ENCODE assay signal across 8 cellular contexts in genomic region chr12:990649-991349, GRCh38. TPM values are rescaled to one million over a fixed set of nuclear protein-coding genes. Genes with fewer than 3 reads are reported as not detected.
DNase-seq lines count a peak whose midpoint lies in the region; ATAC-seq and TF ChIP-seq lines count a peak whose summit lies in the region.

Gene ERC1 (plus strand): TSS chr12:991223. CDS start chr12:1027904, 36,681 bp downstream.

- H3K4me3 Mint-ChIP-seq in activated CD4-positive, alpha-beta T cell treated with anti-CD3 and anti-CD28 coated beads, Interleukin-2, amount 10 ng/mL, durations not matched to agents 24 days and 14 days, result peak within 1 kb of the TSS; percentile 100

- DNase-seq in AG04449 (ENCODE audit: low read depth, low spot score), result peak; percentile 41
- peak; percentile 91 for DNase-seq in NCI-H446 (lab: John Stamatoyannopoulos, UW)
- peak; percentile 96 for DNase-seq in activated CD4-positive, alpha-beta T cell treated with anti-CD3 and anti-CD28 coated beads, Interleukin-2, amount 10 ng/mL, durations not matched to agents 24 days and 14 days
- DNase-seq in colonic mucosa, result peak; percentile 87
- peak; percentile 69 to 79 (median 78) for DNase-seq in stimulated activated CD4-positive, alpha-beta T cell treated with anti-CD3 and anti-CD28 coated beads, Interleukin-1b, Interleukin-23, amount 100 ng/mL, for 24 hours (ENCODE audit: low read depth in 4 of 4, low spot score in 1 of 4)

- peaks cover 4% of the 10 kb centered on the region for H3K36me3 Mint-ChIP-seq in activated CD4-positive, alpha-beta T cell treated with anti-CD3 and anti-CD28 coated beads, Interleukin-2, amount 10 ng/mL, durations not matched to agents 24 days and 14 days (ENCODE audit: low read depth)

- H3K9ac ChIP-seq in colonic mucosa (ENCODE audit: low read depth in 2 of 2, low read length in 2 of 2), result peak within 1 kb of the TSS; percentile 91 to 96

- intact Hi-C loops in activated CD4-positive, alpha-beta T cell treated with anti-CD3 and anti-CD28 coated beads, Interleukin-2, amount 10 ng/mL, durations not matched to agents 24 days and 14 days (cut with micrococcal nuclease), result loop anchor here (1.0 to 5.0 kb wide), 4 partner anchors 41 to 602 kb away; partner anchors contain the start of genes CCDC77, FBXL14 and RAD52
- intact Hi-C loops in colonic mucosa (cut with DNase I), result no loop called here

- H3K4me3 ChIP-seq in AG04449 (ENCODE audit: low read depth, low read length), result peak within 1 kb of the TSS; percentile 83
- peak within 1 kb of the TSS; percentile 78 for H3K4me3 ChIP-seq in colonic mucosa

- H3K27me3 ChIP-seq in colonic mucosa (no peaks in the 10 kb centered on the region), layer of hippocampus (ENCODE audit: control insufficient read depth, insufficient read depth, low read length) (no peaks in the 10 kb centered on the region)

- no peaks in the 10 kb centered on the region for H3K9me3 ChIP-seq in colonic mucosa

- peaks cover 2% of the 10 kb centered on the region for H3K27me3 Mint-ChIP-seq in activated CD4-positive, alpha-beta T cell treated with anti-CD3 and anti-CD28 coated beads, Interleukin-2, amount 10 ng/mL, durations not matched to agents 24 days and 14 days

- TF ChIP-seq CTCF in AG04449 (IDR thresholded peaks at IDR 0.05; ENCODE audit: insufficient read depth, low read length, missing control alignments) (peak; percentile 12), colonic mucosa (IDR thresholded peaks at IDR 0.05) (no peak)

- ATAC-seq in GM18868 (IDR thresholded peaks at IDR 0.05; ENCODE audit: unreplicated experiment) (peak; percentile 88), HG03135 (IDR thresholded peaks at IDR 0.05; ENCODE audit: unreplicated experiment) (peak; percentile 79)

- peak within 1 kb of the TSS; percentile 99 for H3K27ac Mint-ChIP-seq in activated CD4-positive, alpha-beta T cell treated with anti-CD3 and anti-CD28 coated beads, Interleukin-2, amount 10 ng/mL, durations not matched to agents 24 days and 14 days

- H3K4me1 Mint-ChIP-seq in activated CD4-positive, alpha-beta T cell treated with anti-CD3 and anti-CD28 coated beads, Interleukin-2, amount 10 ng/mL, durations not matched to agents 24 days and 14 days, result peaks cover 36% of the 10 kb centered on the region

- POLR2A ChIA-PET in AG04449 (lab: Yijun Ruan, JAX), result interaction anchor here (0.6 to 1.4 kb wide), 5 partner anchors 23 to 602 kb away, joined by 3 to 5 read pairs (median 4); partner anchors contain the start of gene RAD52

- no peaks in the 10 kb centered on the region for H3K4me1 ChIP-seq in colonic mucosa

- H3K27ac ChIP-seq in colonic mucosa, result peak within 1 kb of the TSS; percentile 91
- H3K27ac ChIP-seq in layer of hippocampus (ENCODE audit: low read depth, low read length), result peak within 1 kb of the TSS; percentile 92

- CTCF ChIA-PET in AG04449 (lab: Yijun Ruan, JAX), result interaction anchor here (0.8 to 2.8 kb wide), 7 partner anchors 9 to 175 kb away, joined by 3 to 10 read pairs (median 3); partner anchors contain the start of gene RAD52

- no peaks in the 10 kb centered on the region for H3K36me3 ChIP-seq in colonic mucosa

- no peaks in the 10 kb centered on the region for H3K9me3 Mint-ChIP-seq in activated CD4-positive, alpha-beta T cell treated with anti-CD3 and anti-CD28 coated beads, Interleukin-2, amount 10 ng/mL, durations not matched to agents 24 days and 14 days

RNA-seq across cellular contexts. Expression of gene ERC1, which starts in this region (rescaled TPM):
- 30.8 and 31.6 TPM in 2 replicates for total RNA-seq in activated CD4-positive, alpha-beta T cell treated with anti-CD3 and anti-CD28 coated beads, Interleukin-2, amount 10 ng/mL, durations not matched to agents 24 days and 14 days
- total RNA-seq in colonic mucosa, result 10 to 100 TPM; 26.9 to 41.9 TPM

Comparison
In these comparisons a context has a peak if more than half of its experiments do, and no peak if none do; other contexts are left out.
1. Peak in every context shown above with its lines: DNase-seq, ATAC-seq, H3K4me3 ChIP-seq and H3K27ac ChIP-seq.
2. DNase-seq: peak in every context shown above with its lines; median percentile 96 in activated CD4-positive, alpha-beta T cell treated with anti-CD3 and anti-CD28 coated beads, Interleukin-2, amount 10 ng/mL, durations not matched to agents 24 days and 14 days; 91 in NCI-H446; 87 in colonic mucosa; 78 in stimulated activated CD4-positive, alpha-beta T cell treated with anti-CD3 and anti-CD28 coated beads, Interleukin-1b, Interleukin-23, amount 100 ng/mL, for 24 hours; 41 in AG04449.